ENCODE assay signal across 15 cellular contexts in the genomic region with DNA sequence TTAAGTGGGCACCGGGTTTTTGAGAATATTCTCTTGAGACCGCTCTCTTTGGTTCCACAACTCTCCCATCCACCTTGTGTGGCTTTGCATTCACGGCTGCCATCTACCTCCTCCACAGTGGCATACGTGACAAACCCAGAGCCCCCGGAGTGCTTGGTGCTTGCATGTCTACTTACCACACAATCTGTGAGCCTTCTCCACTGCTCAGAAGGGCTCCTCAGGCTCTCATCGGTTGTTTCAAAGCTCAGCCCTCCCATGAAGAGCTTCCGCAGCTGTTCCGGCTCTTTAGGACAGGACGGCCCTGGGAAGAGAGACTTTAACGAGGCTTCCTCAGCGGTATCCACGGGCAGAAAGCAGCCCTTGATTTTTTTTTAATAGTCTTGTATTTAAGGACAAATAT.
DNase-seq lines count a peak whose midpoint lies in the region; ATAC-seq and TF ChIP-seq lines count a peak whose summit lies in the region.
"Had no signal": no experiment of that assay in that cellular context is flagged by ENCODE, and none has a peak within 500 bp of the region (broad histone marks: within the 10 kb centered on the region; RNA-seq: fewer than 3 reads in every experiment).

No MANE protein-coding gene starts in this region.

- H3K9me3 ChIP-seq in HAP-1 = no peaks in the 10 kb centered on the region
- H3K9me3 ChIP-seq: body of pancreas had no signal

- H3K4me3 ChIP-seq in rectal smooth muscle tissue (ENCODE audit: low read length) = peak overlapping the region; percentile 8
- H3K4me3 ChIP-seq in HAP-1 = no peak overlapping the region
- H3K4me3 ChIP-seq: body of pancreas had no signal

- ATAC-seq in GM18907 (IDR thresholded peaks at IDR 0.05; ENCODE audit: unreplicated experiment) (no peak), HG03571 (IDR thresholded peaks at IDR 0.05; ENCODE audit: unreplicated experiment) (no peak), GM18505 (IDR thresholded peaks at IDR 0.05; ENCODE audit: unreplicated experiment) (no peak)
- ATAC-seq: activated CD8-positive, alpha-beta T cell treated with anti-CD3 and anti-CD28 coated beads for 36 hours; body of pancreas; natural killer cell had no signal

- DNase-seq in D341Med (ENCODE audit: low spot score) (peak; percentile 9), NCI-H2171 treated with DMSO at 0.1 percent for 48 hours (lab: John Stamatoyannopoulos, UW) (peak; percentile 72), glutamatergic neuron (peak; percentile 48), HAP-1 (ENCODE audit: low spot score in 2 of 2) (no peak)
- DNase-seq: activated CD8-positive, alpha-beta T cell treated with anti-CD3 and anti-CD28 coated beads for 36 hours; activated naive CD4-positive, alpha-beta T cell; kidney; natural killer cell; NCI-H345 had no signal

- H3K27ac Mint-ChIP-seq in glutamatergic neuron (ENCODE audit: unreplicated experiment) = peak overlapping the region; percentile 92
- H3K27ac Mint-ChIP-seq: activated CD8-positive, alpha-beta T cell treated with anti-CD3 and anti-CD28 coated beads for 36 hours; natural killer cell; type B pancreatic cell had no signal

- H3K27me3 ChIP-seq in rectal smooth muscle tissue (ENCODE audit: control insufficient read depth, insufficient read depth, low read length) (no peaks in the 10 kb centered on the region), HAP-1 (ENCODE audit: low read depth) (no peaks in the 10 kb centered on the region)
- H3K27me3 ChIP-seq: body of pancreas had no signal

- TF ChIP-seq POLR2A in GM18505 (IDR thresholded peaks at IDR 0.05; ENCODE audit: borderline replicate concordance, extremely low read depth, insufficient read depth, insufficient read length) = no peak

- H3K27ac ChIP-seq in rectal smooth muscle tissue (ENCODE audit: low read depth, low read length) = no peak overlapping the region
- H3K27ac ChIP-seq: body of pancreas had no signal

- no peaks in the 10 kb centered on the region for H3K27me3 Mint-ChIP-seq in glutamatergic neuron (ENCODE audit: unreplicated experiment)
- H3K27me3 Mint-ChIP-seq: type B pancreatic cell had no signal

- H3K36me3 Mint-ChIP-seq in glutamatergic neuron (ENCODE audit: unreplicated experiment) = no peaks in the 10 kb centered on the region
- H3K36me3 Mint-ChIP-seq: natural killer cell, type B pancreatic cell had no signal

- H3K9ac ChIP-seq in rectal smooth muscle tissue (ENCODE audit: low read length) = no peak overlapping the region

- no peak for TF ChIP-seq CTCF in glutamatergic neuron (IDR thresholded peaks at IDR 0.05; ENCODE audit: partially characterized antibody, unreplicated experiment)

- in situ Hi-C loops in HAP-1 (cut with MboI; ENCODE audit: low sequenced_read_pairs) = no loop called here

- no peaks in the 10 kb centered on the region for H3K36me3 ChIP-seq in rectal smooth muscle tissue (ENCODE audit: control insufficient read depth, insufficient read depth, low read length)
- H3K36me3 ChIP-seq in HAP-1 (replicated peaks) = no peaks in the 10 kb centered on the region

- H3K4me1 ChIP-seq in rectal smooth muscle tissue (ENCODE audit: control insufficient read depth, insufficient read depth, low read length) = no peaks in the 10 kb centered on the region
- H3K4me1 ChIP-seq in HAP-1 = no peaks in the 10 kb centered on the region

- H3K9me3 Mint-ChIP-seq in glutamatergic neuron (ENCODE audit: unreplicated experiment) = peaks cover 12% of the 10 kb centered on the region
- H3K9me3 Mint-ChIP-seq: activated CD8-positive, alpha-beta T cell treated with anti-CD3 and anti-CD28 coated beads for 36 hours; natural killer cell; type B pancreatic cell had no signal

- peaks cover 31% of the 10 kb centered on the region for H3K4me1 Mint-ChIP-seq in glutamatergic neuron (ENCODE audit: low read depth, unreplicated experiment)
- H3K4me1 Mint-ChIP-seq: natural killer cell had no signal

- peak overlapping the region; percentile 73 for H3K4me3 Mint-ChIP-seq in glutamatergic neuron (ENCODE audit: unreplicated experiment)
- H3K4me3 Mint-ChIP-seq: activated CD8-positive, alpha-beta T cell treated with anti-CD3 and anti-CD28 coated beads for 36 hours; natural killer cell; type B pancreatic cell had no signal

Comparison
In these comparisons a context has a peak if more than half of its experiments do, and no peak if none do; other contexts are left out.
1. DNase-seq: peak in D341Med (single experiment), NCI-H2171 treated with DMSO at 0.1 percent for 48 hours (single experiment) and glutamatergic neuron (single experiment); none in HAP-1 (0 of 2).